In the genomic region with DNA sequence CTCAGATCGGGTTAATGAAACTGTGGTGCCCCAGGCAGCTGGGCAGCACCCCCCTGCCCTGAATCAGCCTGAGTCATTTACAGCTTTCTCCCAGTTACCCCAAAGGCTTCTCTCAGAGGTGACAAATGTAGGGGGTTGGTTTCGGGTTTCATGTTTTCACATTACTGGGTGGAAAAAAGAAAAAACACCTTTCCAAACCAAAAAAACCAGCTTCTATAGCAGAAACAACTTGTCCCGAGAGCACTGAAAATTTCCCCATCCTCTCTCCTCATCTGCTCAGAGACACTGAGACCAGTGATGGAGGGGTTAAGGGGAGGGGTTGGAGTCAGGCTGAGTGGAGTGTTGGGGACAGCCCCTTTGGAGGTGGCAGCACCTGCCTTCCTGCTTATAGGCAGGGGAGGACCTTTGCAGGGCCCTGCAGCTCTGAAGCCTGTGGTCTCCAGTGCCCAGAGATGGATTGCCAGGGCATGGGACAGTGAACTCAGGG, we compare ENCODE assay signal across 8 cellular contexts. TPM values are rescaled to one million over a fixed set of nuclear protein-coding genes. Genes with fewer than 3 reads are reported as not detected.
A peak's percentile ranks its signal among the peaks of the same experiment; 100 is the strongest.
DNase-seq lines count a peak whose midpoint lies in the region; ATAC-seq and TF ChIP-seq lines count a peak whose summit lies in the region.

No MANE protein-coding gene starts in this region.

- no peak for TF ChIP-seq CTCF in GM06990 (IDR thresholded peaks at IDR 0.05; ENCODE audit: insufficient read depth, low read length, poor library complexity, severe bottlenecking)

- CTCF ChIA-PET in activated naive CD4-positive, alpha-beta T cell treated with anti-CD3 and anti-CD28 coated beads for 36 hours (lab: Charles Lee), result interaction anchor here (0.9 to 7.5 kb wide), 9 partner anchors 10 to 532 kb away, joined by 3 to 57 read pairs (median 8); partner anchors contain the start of gene UTP11

- H3K27ac Mint-ChIP-seq in activated naive CD4-positive, alpha-beta T cell treated with anti-CD3 and anti-CD28 coated beads for 36 hours, result peak overlapping the region; percentile 89

- peak overlapping the region; percentile 28 for H3K4me3 Mint-ChIP-seq in activated naive CD4-positive, alpha-beta T cell treated with anti-CD3 and anti-CD28 coated beads for 36 hours

- intact Hi-C loops in activated naive CD4-positive, alpha-beta T cell treated with anti-CD3 and anti-CD28 coated beads for 36 hours (cut with micrococcal nuclease), result loop anchor here (1.0 to 10.0 kb wide), 9 partner anchors 19 to 1157 kb away; partner anchors contain the start of genes C1orf122 and YRDC

- ATAC-seq in GM19468 (IDR thresholded peaks at IDR 0.05; ENCODE audit: extremely low read depth, unreplicated experiment) (peak; percentile 55), HG03439 (IDR thresholded peaks at IDR 0.05; ENCODE audit: unreplicated experiment) (peak; percentile 68)

- H3K4me3 ChIP-seq in GM06990 (replicated peaks; ENCODE audit: low read depth, low read length), result 0 out of 2 replicates have a peak overlapping the region, but pooled peaks have one; percentile 16

- peaks cover 53% of the 10 kb centered on the region for H3K4me1 Mint-ChIP-seq in activated naive CD4-positive, alpha-beta T cell treated with anti-CD3 and anti-CD28 coated beads for 36 hours (ENCODE audit: low read depth)

- no peaks in the 10 kb centered on the region for H3K27me3 Mint-ChIP-seq in activated naive CD4-positive, alpha-beta T cell treated with anti-CD3 and anti-CD28 coated beads for 36 hours (ENCODE audit: low read depth)

- H3K9me3 Mint-ChIP-seq in activated naive CD4-positive, alpha-beta T cell treated with anti-CD3 and anti-CD28 coated beads for 36 hours, result no peaks in the 10 kb centered on the region

- H3K27me3 ChIP-seq in GM06990 (replicated peaks; ENCODE audit: control insufficient read depth, insufficient read depth, low read length), result no peaks in the 10 kb centered on the region

- peaks cover 7% of the 10 kb centered on the region; the same call in 1 of the 2 replicates for H3K36me3 ChIP-seq in GM06990 (ENCODE audit: control insufficient read depth, insufficient read depth, low read length)

- DNase-seq in GM06990 (ENCODE audit: extremely low read depth, insufficient read length), result peak; percentile 71
- DNase-seq in activated naive CD4-positive, alpha-beta T cell treated with anti-CD3 and anti-CD28 coated beads for 36 hours, result peak; percentile 92
- peak; percentile 49 to 63 for DNase-seq in stimulated activated CD4-positive, alpha-beta T cell treated with anti-CD3 and anti-CD28 coated beads, Interleukin-4, amount 100 ng/mL, for 4 hours
- DNase-seq in NCI-H748 treated with DMSO at 0.1 percent for 48 hours (lab: John Stamatoyannopoulos, UW), result no peak
- no peak for DNase-seq in central memory CD4-positive, alpha-beta T cell
- no peak for DNase-seq in AG20443 (ENCODE audit: low spot score)

- H3K36me3 Mint-ChIP-seq in activated naive CD4-positive, alpha-beta T cell treated with anti-CD3 and anti-CD28 coated beads for 36 hours (ENCODE audit: low read depth), result peaks cover 17% of the 10 kb centered on the region

RNA-seq across cellular contexts. Expression of gene UTP11, which starts 15.6 kb away (rescaled TPM):
- total RNA-seq in activated naive CD4-positive, alpha-beta T cell treated with anti-CD3 and anti-CD28 coated beads for 36 hours, result 10 to 100 TPM; 49.7 to 49.8 TPM

RNA-seq across cellular contexts. Expression of gene POU3F1, which starts 18.4 kb away (rescaled TPM):
- not detected for total RNA-seq in activated naive CD4-positive, alpha-beta T cell treated with anti-CD3 and anti-CD28 coated beads for 36 hours

RNA-seq across cellular contexts. Expression of gene FHL3, which starts 22.8 kb away (rescaled TPM):
- total RNA-seq in activated naive CD4-positive, alpha-beta T cell treated with anti-CD3 and anti-CD28 coated beads for 36 hours, result 10 to 100 TPM; 12.1 to 12.7 TPM

RNA-seq across cellular contexts. Expression of gene SF3A3, which starts 38.3 kb away (rescaled TPM):
- total RNA-seq in activated naive CD4-positive, alpha-beta T cell treated with anti-CD3 and anti-CD28 coated beads for 36 hours, result 10 to 100 TPM; 88.2 to 89.9 TPM

Comparison
In these comparisons a context has a peak if more than half of its experiments do, and no peak if none do; other contexts are left out.
1. DNase-seq: peak in GM06990 (single experiment), activated naive CD4-positive, alpha-beta T cell treated with anti-CD3 and anti-CD28 coated beads for 36 hours (single experiment) and stimulated activated CD4-positive, alpha-beta T cell treated with anti-CD3 and anti-CD28 coated beads, Interleukin-4, amount 100 ng/mL, for 4 hours (2 of 2); none in NCI-H748 treated with DMSO at 0.1 percent for 48 hours (single experiment), central memory CD4-positive, alpha-beta T cell (single experiment) and AG20443 (single experiment).